ENCODE assay signal across 8 cellular contexts in the genomic region with DNA sequence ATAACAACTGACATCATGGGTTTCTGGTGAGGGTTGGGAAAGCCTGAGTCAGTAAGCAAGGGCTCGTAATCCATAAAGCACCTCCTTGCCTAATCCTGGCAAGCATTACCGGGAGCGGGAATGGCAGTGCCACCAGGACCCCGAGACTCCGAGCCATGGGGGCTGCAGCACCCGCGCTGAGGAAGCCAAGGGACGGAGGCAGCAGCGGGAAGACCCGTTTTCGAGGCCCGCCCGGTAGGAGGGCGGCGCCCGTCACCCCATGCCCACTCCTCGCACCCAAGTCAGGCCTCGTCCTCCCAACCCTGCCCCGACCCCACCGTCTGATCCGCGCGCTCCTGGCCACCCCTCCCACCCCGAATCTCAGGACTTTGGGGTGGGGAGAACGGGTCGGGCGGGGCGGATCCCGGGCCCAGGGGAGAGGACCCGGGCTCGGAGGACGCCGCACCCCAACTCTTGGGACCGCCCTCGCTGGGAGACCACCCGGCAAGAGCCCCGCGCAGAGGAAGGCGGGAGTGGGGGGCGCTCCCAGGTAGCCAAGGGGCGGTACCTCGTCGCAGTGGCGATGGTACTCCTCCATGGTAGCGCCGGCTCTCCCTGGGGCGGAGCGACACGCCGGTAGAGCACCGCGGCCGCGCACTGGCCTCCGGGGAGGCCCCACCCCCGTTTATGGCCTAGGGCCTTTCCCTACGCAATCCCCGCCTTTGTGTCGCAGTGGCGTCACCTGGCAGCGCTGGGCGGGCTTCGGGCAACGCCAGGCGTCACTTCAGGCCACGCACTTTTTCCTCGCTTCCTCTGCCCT.
DNase-seq lines count a peak whose midpoint lies in the region; ATAC-seq and TF ChIP-seq lines count a peak whose summit lies in the region.

A gene with protein sequence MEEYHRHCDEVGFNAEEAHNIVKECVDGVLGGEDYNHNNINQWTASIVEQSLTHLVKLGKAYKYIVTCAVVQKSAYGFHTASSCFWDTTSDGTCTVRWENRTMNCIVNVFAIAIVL (minus strand): TSS at position 638 of the 799 bp plus-strand sequence. CDS start 61 bp downstream, at position 577.

- no peak for TF ChIP-seq CTCF in 22Rv1 (IDR thresholded peaks at IDR 0.05)

- 0 out of 2 replicates have a peak within 1 kb of the TSS, but pooled peaks have one; percentile 18 for H3K27ac ChIP-seq in 22Rv1

- ATAC-seq in GM18520 (IDR thresholded peaks at IDR 0.05; ENCODE audit: unreplicated experiment) (peak; percentile 96), HG03060 (IDR thresholded peaks at IDR 0.05; ENCODE audit: low read depth, unreplicated experiment) (peak; percentile 90)

- DNase-seq in NCI-H2196 (lab: John Stamatoyannopoulos, UW; ENCODE audit: unreplicated experiment) (peak; percentile 80), cerebellar nuclear complex (lab: John Stamatoyannopoulos, UW) (peak; percentile 2 to 12), islet precursor cell (peak; percentile 88)
- DNase-seq in activated CD4-positive, CD25-positive, alpha-beta regulatory T cell treated with anti-CD3 and anti-CD28 coated beads, Interleukin-2, amount 50 U/mL, for 72 hours: peak; percentile 76
- peak; percentile 54 to 58 for DNase-seq in stimulated activated CD4-positive, alpha-beta T cell treated with anti-CD3 and anti-CD28 coated beads, Interleukin-15, amount 100 ng/mL, for 1 hour (ENCODE audit: low read depth in 1 of 2, low spot score in 1 of 2)

Comparison
In these comparisons a context has a peak if more than half of its experiments do, and no peak if none do; other contexts are left out.
1. Peak in every context shown above with its lines: DNase-seq, ATAC-seq and H3K27ac ChIP-seq.
2. DNase-seq: peak in every context shown above with its lines; median percentile 88 in islet precursor cell; 80 in NCI-H2196; 76 in activated CD4-positive, CD25-positive, alpha-beta regulatory T cell treated with anti-CD3 and anti-CD28 coated beads, Interleukin-2, amount 50 U/mL, for 72 hours; 56 in stimulated activated CD4-positive, alpha-beta T cell treated with anti-CD3 and anti-CD28 coated beads, Interleukin-15, amount 100 ng/mL, for 1 hour; 7 in cerebellar nuclear complex.